In genomic region chr12:45543887-45544286, GRCh38 we compare ENCODE assay signal across 8 cellular contexts.
DNase-seq lines count a peak whose midpoint lies in the region; ATAC-seq, FAIRE-seq and TF ChIP-seq lines count a peak whose summit lies in the region.

No MANE protein-coding gene starts in this region.

- H3K4me3 ChIP-seq in ACC112 (ENCODE audit: low read depth, low read length) (no peak overlapping the region), NB4 (ENCODE audit: low read depth, low read length) (no peak overlapping the region), bronchial epithelial cell (ENCODE audit: low read depth, low read length) (no peak overlapping the region), kidney (ENCODE audit: low read length in 2 of 2) (no peak overlapping the region)

- H3K4me1 ChIP-seq in ACC112 (ENCODE audit: control insufficient read depth, insufficient read depth, low read length, unreplicated experiment) (no peaks in the 10 kb centered on the region), kidney (ENCODE audit: control insufficient read depth in 1 of 2, insufficient read depth in 1 of 2, low read depth in 1 of 2, low read length in 2 of 2) (no peaks in the 10 kb centered on the region)

- H3K79me2 ChIP-seq in ACC112 (ENCODE audit: control insufficient read depth, insufficient read depth, low read length, unreplicated experiment) = no peaks in the 10 kb centered on the region

- peak overlapping the region; percentile 38 for H2AFZ ChIP-seq in ACC112 (ENCODE audit: low read length, unreplicated experiment)

- H3K27me3 ChIP-seq in ACC112 (ENCODE audit: insufficient read depth, low read length) (0 out of 2 replicates have a peak, but pooled peaks cover 2% of the 10 kb centered on the region), bronchial epithelial cell (ENCODE audit: control insufficient read depth, insufficient read depth, low read length) (no peaks in the 10 kb centered on the region)

- ATAC-seq in HG02610 (IDR thresholded peaks at IDR 0.05; ENCODE audit: unreplicated experiment) = peak; percentile 93

- no peak overlapping the region for H3K9ac ChIP-seq in kidney (ENCODE audit: low read length in 2 of 2)

- intact Hi-C loops in kidney (cut with DNase I) = no loop called here

- FAIRE-seq in bronchial epithelial cell (lab: Jason Lieb, UNC) = no peak
- no peak for FAIRE-seq in kidney (lab: Jason Lieb, UNC)

- H3K27ac ChIP-seq in ACC112 (ENCODE audit: low read depth, low read length) = no peak overlapping the region
- H3K27ac ChIP-seq in kidney (ENCODE audit: low read depth in 2 of 2, low read length in 2 of 2) = no peak overlapping the region

- H3K9me3 ChIP-seq in kidney (ENCODE audit: control insufficient read depth in 1 of 2, low read length in 2 of 2) = no peaks in the 10 kb centered on the region

- DNase-seq in NB4 (ENCODE audit: low read depth) (peak; percentile 90), T follicular helper cell (ENCODE audit: low read depth) (peak; percentile 5), bronchial epithelial cell (ENCODE audit: low read depth) (peak; percentile 83), kidney (no peak)
- DNase-seq in stimulated activated CD4-positive, alpha-beta T cell treated with anti-CD3 and anti-CD28 coated beads, Interleukin-4, amount 100 ng/mL, for 4 hours = peak; percentile 5 to 41

- TF ChIP-seq POLR2A in NB4 (IDR thresholded peaks at IDR 0.05; ENCODE audit: extremely low read depth, insufficient read length) = no peak

- peak; percentile 89 for TF ChIP-seq CTCF in GM12872 (IDR thresholded peaks at IDR 0.05; ENCODE audit: insufficient read depth, low read depth, low read length)
- TF ChIP-seq CTCF in NB4 (IDR thresholded peaks at IDR 0.05; ENCODE audit: low read depth, low read length) = peak; percentile 88
- TF ChIP-seq CTCF in bronchial epithelial cell (IDR thresholded peaks at IDR 0.05; ENCODE audit: insufficient read depth, low read length, severe bottlenecking) = peak; percentile 84
- peak; percentile 61 for TF ChIP-seq CTCF in kidney (IDR thresholded peaks at IDR 0.05; ENCODE audit: borderline replicate concordance, extremely low read depth, insufficient read depth)

- H3K36me3 ChIP-seq in ACC112 (ENCODE audit: insufficient read depth, low read length) = no peaks in the 10 kb centered on the region
- no peaks in the 10 kb centered on the region for H3K36me3 ChIP-seq in bronchial epithelial cell (ENCODE audit: control insufficient read depth, insufficient read depth, low read length)
- no peaks in the 10 kb centered on the region for H3K36me3 ChIP-seq in kidney (ENCODE audit: control insufficient read depth in 1 of 2, insufficient read depth in 2 of 2, low read length in 2 of 2)
